ENCODE assay signal across 8 cellular contexts in genomic region chr1:15430787-15431570, GRCh38. TPM values are rescaled to one million over a fixed set of nuclear protein-coding genes. Genes with fewer than 3 reads are reported as not detected.
A peak's percentile ranks its signal among the peaks of the same experiment; 100 is the strongest.
DNase-seq lines count a peak whose midpoint lies in the region; ATAC-seq and TF ChIP-seq lines count a peak whose summit lies in the region.
"Had no signal": no experiment of that assay in that cellular context is flagged by ENCODE, and none has a peak within 500 bp of the region (broad histone marks: within the 10 kb centered on the region; RNA-seq: fewer than 3 reads in every experiment).

No MANE protein-coding gene starts in this region.

- no peaks in the 10 kb centered on the region for H3K79me2 ChIP-seq in MM.1S (ENCODE audit: low read length)

- H4K20me1 ChIP-seq in MM.1S (ENCODE audit: insufficient read depth, low read length) = no peaks in the 10 kb centered on the region

- no peak overlapping the region for H3K4me3 ChIP-seq in GM12865 (ENCODE audit: low read depth, low read length)
- no peak overlapping the region for H3K4me3 ChIP-seq in MM.1S (ENCODE audit: low read length)

- no peak overlapping the region for H3K4me3 Mint-ChIP-seq in activated CD4-positive, alpha-beta T cell treated with anti-CD3 and anti-CD28 coated beads, Interleukin-2, amount 10 ng/mL, durations not matched to agents 7 days and 5 days
- no peak overlapping the region for H3K4me3 Mint-ChIP-seq in memory B cell

- no peak overlapping the region for H3K4me2 ChIP-seq in MM.1S (ENCODE audit: low read depth, low read length)

- no peak overlapping the region for H3K9ac ChIP-seq in MM.1S (ENCODE audit: low read length)

- DNase-seq in GM12865 (ENCODE audit: low read depth) = peak; percentile 70
- DNase-seq in MM.1S = peak; percentile 30
- peak; percentile 70 for DNase-seq in activated CD4-positive, alpha-beta T cell treated with anti-CD3 and anti-CD28 coated beads, Interleukin-2, amount 10 ng/mL, durations not matched to agents 7 days and 5 days
- peak; percentile 71 for DNase-seq in dermis blood vessel endothelial cell
- DNase-seq in memory B cell (ENCODE audit: low spot score in 2 of 2) = peak; percentile 82 to 95
- peak; percentile 59 to 69 for DNase-seq in stimulated activated CD8-positive, alpha-beta memory T cell treated with anti-CD3 and anti-CD28 coated beads, Interleukin-2, amount 100 ng/mL, for 48 hours (ENCODE audit: low read depth in 2 of 2)

- TF ChIP-seq CTCF in GM12865 (IDR thresholded peaks at IDR 0.05; ENCODE audit: insufficient read depth, low read depth, low read length, missing control alignments) = peak; percentile 98
- peak; percentile 96 for TF ChIP-seq CTCF in MM.1S (IDR thresholded peaks at IDR 0.05; ENCODE audit: low read length)

- H3K9me3 Mint-ChIP-seq in activated CD4-positive, alpha-beta T cell treated with anti-CD3 and anti-CD28 coated beads, Interleukin-2, amount 10 ng/mL, durations not matched to agents 7 days and 5 days = no peaks in the 10 kb centered on the region
- no peaks in the 10 kb centered on the region for H3K9me3 Mint-ChIP-seq in memory B cell

- no peak overlapping the region for H3K27ac ChIP-seq in MM.1S (ENCODE audit: low read length)
- H3K27ac ChIP-seq: epithelial cell of prostate had no signal

- no peak overlapping the region for H3K27ac Mint-ChIP-seq in activated CD4-positive, alpha-beta T cell treated with anti-CD3 and anti-CD28 coated beads, Interleukin-2, amount 10 ng/mL, durations not matched to agents 7 days and 5 days
- H3K27ac Mint-ChIP-seq in memory B cell = peak overlapping the region; percentile 70

- H3K9me3 ChIP-seq in MM.1S (replicated peaks; ENCODE audit: insufficient read depth, low read length) = no peaks in the 10 kb centered on the region

- no peaks in the 10 kb centered on the region for H3K9me2 ChIP-seq in MM.1S (replicated peaks; ENCODE audit: insufficient read depth, low read length)

- H3K27me3 ChIP-seq in MM.1S (replicated peaks; ENCODE audit: insufficient read depth, low read length) = no peaks in the 10 kb centered on the region

- CTCF ChIA-PET in activated CD4-positive, alpha-beta T cell treated with anti-CD3 and anti-CD28 coated beads, Interleukin-2, amount 10 ng/mL, durations not matched to agents 7 days and 5 days (lab: Charles Lee) = interaction anchor here (0.6 to 2.3 kb wide), 10 partner anchors 8 to 119 kb away, joined by 3 to 19 read pairs (median 4); no protein-coding TSS in a partner anchor

- peaks cover 8% of the 10 kb centered on the region for H3K36me3 Mint-ChIP-seq in activated CD4-positive, alpha-beta T cell treated with anti-CD3 and anti-CD28 coated beads, Interleukin-2, amount 10 ng/mL, durations not matched to agents 7 days and 5 days (ENCODE audit: low read depth)
- H3K36me3 Mint-ChIP-seq in memory B cell = peaks cover 2% of the 10 kb centered on the region

- ATAC-seq in memory B cell (ENCODE audit: low read depth) (peak; percentile 61), HG02970 (IDR thresholded peaks at IDR 0.05; ENCODE audit: low FRiP score, unreplicated experiment) (no peak)

- H3F3A ChIP-seq in MM.1S (ENCODE audit: insufficient read depth, low read length) = no peaks in the 10 kb centered on the region

- H3K4me1 ChIP-seq in MM.1S (ENCODE audit: low read length) = no peaks in the 10 kb centered on the region

- peaks cover 3% of the 10 kb centered on the region for H3K4me1 Mint-ChIP-seq in activated CD4-positive, alpha-beta T cell treated with anti-CD3 and anti-CD28 coated beads, Interleukin-2, amount 10 ng/mL, durations not matched to agents 7 days and 5 days
- no peaks in the 10 kb centered on the region for H3K4me1 Mint-ChIP-seq in memory B cell

- H3K36me3 ChIP-seq in MM.1S (replicated peaks; ENCODE audit: insufficient read depth, low read length) = no peaks in the 10 kb centered on the region

- POLR2A ChIA-PET in activated CD4-positive, alpha-beta T cell treated with anti-CD3 and anti-CD28 coated beads, Interleukin-2, amount 10 ng/mL, durations not matched to agents 7 days and 5 days (lab: Charles Lee) = no interaction called here

- no peaks in the 10 kb centered on the region for H3K27me3 Mint-ChIP-seq in activated CD4-positive, alpha-beta T cell treated with anti-CD3 and anti-CD28 coated beads, Interleukin-2, amount 10 ng/mL, durations not matched to agents 7 days and 5 days
- H3K27me3 Mint-ChIP-seq in memory B cell = no peaks in the 10 kb centered on the region

- no peak overlapping the region for H2AFZ ChIP-seq in MM.1S (ENCODE audit: low read length)

RNA-seq across cellular contexts. Expression of gene CTRC, which starts 7.3 kb away (rescaled TPM):
- total RNA-seq in activated CD4-positive, alpha-beta T cell treated with anti-CD3 and anti-CD28 coated beads, Interleukin-2, amount 10 ng/mL, durations not matched to agents 7 days and 5 days = under 1 TPM; 0.08 to 0.30 TPM
- not detected in 2 replicates for total RNA-seq in dermis blood vessel endothelial cell

RNA-seq across cellular contexts. Expression of gene EFHD2, which starts 21.3 kb away (rescaled TPM):
- total RNA-seq in activated CD4-positive, alpha-beta T cell treated with anti-CD3 and anti-CD28 coated beads, Interleukin-2, amount 10 ng/mL, durations not matched to agents 7 days and 5 days = 10 to 100 TPM; 67.6 to 69.5 TPM
- 54.1 and 66.8 TPM in 2 replicates for total RNA-seq in dermis blood vessel endothelial cell

RNA-seq across cellular contexts. Expression of gene CELA2A, which starts 25.6 kb away (rescaled TPM):
- total RNA-seq in activated CD4-positive, alpha-beta T cell treated with anti-CD3 and anti-CD28 coated beads, Interleukin-2, amount 10 ng/mL, durations not matched to agents 7 days and 5 days = not detected
- not detected in 2 replicates for total RNA-seq in dermis blood vessel endothelial cell

RNA-seq across cellular contexts. Expression of gene CELA2B, which starts 44.9 kb away (rescaled TPM):
- total RNA-seq in activated CD4-positive, alpha-beta T cell treated with anti-CD3 and anti-CD28 coated beads, Interleukin-2, amount 10 ng/mL, durations not matched to agents 7 days and 5 days = not detected
- not detected in 2 replicates for total RNA-seq in dermis blood vessel endothelial cell

Comparison
In these comparisons a context has a peak if more than half of its experiments do, and no peak if none do; other contexts are left out.
1. DNase-seq: peak in every context shown above with its lines; median percentile 88 in memory B cell; 71 in dermis blood vessel endothelial cell; 70 in GM12865; 70 in activated CD4-positive, alpha-beta T cell treated with anti-CD3 and anti-CD28 coated beads, Interleukin-2, amount 10 ng/mL, durations not matched to agents 7 days and 5 days; 64 in stimulated activated CD8-positive, alpha-beta memory T cell treated with anti-CD3 and anti-CD28 coated beads, Interleukin-2, amount 100 ng/mL, for 48 hours; 30 in MM.1S.